Comparison of ENCODE assay signal across 21 cellular contexts in the genomic region with DNA sequence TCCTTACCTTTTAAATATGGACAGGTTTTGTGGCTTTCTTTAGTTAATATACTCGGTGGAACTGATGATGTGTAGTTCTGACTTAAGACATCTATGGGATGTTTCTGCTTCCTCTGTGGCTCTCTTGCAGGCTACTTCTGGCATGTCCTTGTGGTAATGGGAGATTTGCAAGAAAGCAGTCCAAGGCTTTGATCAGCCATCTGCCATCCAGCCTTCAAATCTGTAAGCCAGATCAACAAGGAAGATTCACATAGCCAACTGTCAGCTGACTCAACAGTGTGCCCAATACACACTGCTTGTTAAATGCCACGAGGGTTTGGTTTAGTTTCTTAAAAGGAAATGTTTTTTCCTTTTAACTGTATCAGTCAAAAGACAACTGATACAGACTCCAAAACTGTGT.
A peak's percentile ranks its signal among the peaks of the same experiment; 100 is the strongest.
DNase-seq lines count a peak whose midpoint lies in the region; ATAC-seq and TF ChIP-seq lines count a peak whose summit lies in the region.
"Had no signal": no experiment of that assay in that cellular context is flagged by ENCODE, and none has a peak within 500 bp of the region (broad histone marks: within the 10 kb centered on the region; RNA-seq: fewer than 3 reads in every experiment).

No MANE protein-coding gene starts in this region.

- POLR2A ChIA-PET in SK-N-SH (lab: Yijun Ruan, JAX): interaction anchor here (0.7 kb wide), 1 partner anchor 20 kb away, joined by 3 read pairs; no protein-coding TSS in a partner anchor
- POLR2A ChIA-PET in WTC11 (lab: Charles Lee): no interaction called here

- H3K9ac ChIP-seq in SK-N-SH: no peak overlapping the region
- H3K9ac ChIP-seq: BLaER1 treated with 17β-estradiol and CSF1 and Interleukin-3, amounts not matched to agents 10 nM and 100 nM had no signal

- WGBS in SK-N-SH (ENCODE audit: low lambda C conversion rate): 60% methylated on average over 2 of the region's 2 CpGs
- WGBS in mesodermal cell (ENCODE audit: insufficient coverage in 2 of 2), 2 experiments: no CpG with 5 or more reads among the region's 2 CpGs

- H3K27me3 Mint-ChIP-seq in WTC11 (ENCODE audit: low read depth): no peaks in the 10 kb centered on the region
- H3K27me3 Mint-ChIP-seq: CD4-positive, alpha-beta memory T cell had no signal

- no peak for TF ChIP-seq EP300 in SK-N-SH (IDR thresholded peaks at IDR 0.05; ENCODE audit: borderline replicate concordance in 1 of 2, low read depth in 1 of 2, low read length in 1 of 2)

- TF ChIP-seq CTCF in SK-N-SH (IDR thresholded peaks at IDR 0.05) (no peak), right atrium auricular region (IDR thresholded peaks at IDR 0.05) (no peak), WTC11 (IDR thresholded peaks at IDR 0.05) (no peak)

- no peak for TF ChIP-seq RAD21 in SK-N-SH (IDR thresholded peaks at IDR 0.05; ENCODE audit: low read length)

- peaks cover 3% of the 10 kb centered on the region for H3K9me3 Mint-ChIP-seq in WTC11

- H3K4me3 ChIP-seq in SK-N-SH (ENCODE audit: low read depth in 2 of 2, low read length in 1 of 2) (no peak overlapping the region), mesodermal cell (ENCODE audit: extremely low read depth, insufficient read depth, low read length, poor library complexity, severe bottlenecking) (no peak overlapping the region), right atrium auricular region (no peak overlapping the region), MG63 (no peak overlapping the region)
- H3K4me3 ChIP-seq: BLaER1 treated with 17β-estradiol and CSF1 and Interleukin-3, amounts not matched to agents 10 nM and 100 nM had no signal

- H2AFZ ChIP-seq in SK-N-SH (ENCODE audit: low read depth): 0 out of 2 replicates have a peak overlapping the region, but pooled peaks have one; percentile 32

- H3K36me3 ChIP-seq in SK-N-SH (replicated peaks in 1 of 2; ENCODE audit: control insufficient read depth in 1 of 2, insufficient read depth in 2 of 2, low read length in 1 of 2): no peaks in the 10 kb centered on the region
- H3K36me3 ChIP-seq in mesodermal cell (ENCODE audit: control insufficient read depth, insufficient read depth, low read length): no peaks in the 10 kb centered on the region
- H3K36me3 ChIP-seq in right atrium auricular region: no peaks in the 10 kb centered on the region
- no peaks in the 10 kb centered on the region for H3K36me3 ChIP-seq in MG63
- H3K36me3 ChIP-seq: BLaER1 treated with 17β-estradiol and CSF1 and Interleukin-3, amounts not matched to agents 10 nM and 100 nM had no signal

- CTCF ChIA-PET in SK-N-SH (lab: Yijun Ruan, JAX): no interaction called here
- CTCF ChIA-PET in WTC11 (lab: Charles Lee): no interaction called here

- H3K36me3 Mint-ChIP-seq in WTC11: no peaks in the 10 kb centered on the region
- H3K36me3 Mint-ChIP-seq: CD4-positive, alpha-beta memory T cell had no signal

- H4K20me1 ChIP-seq in SK-N-SH (ENCODE audit: insufficient read depth): no peaks in the 10 kb centered on the region
- H4K20me1 ChIP-seq: BLaER1 treated with 17β-estradiol and CSF1 and Interleukin-3, amounts not matched to agents 10 nM and 100 nM had no signal

- H3K27ac ChIP-seq in SK-N-SH (ENCODE audit: low read depth in 2 of 2, low read length in 1 of 2) (no peak overlapping the region), mesodermal cell (ENCODE audit: low read depth, low read length, severe bottlenecking) (peak overlapping the region; percentile 39), right atrium auricular region (no peak overlapping the region)
- H3K27ac ChIP-seq: 22Rv1; BLaER1 treated with 17β-estradiol and CSF1 and Interleukin-3, amounts not matched to agents 10 nM and 100 nM had no signal

- H3K27ac Mint-ChIP-seq in WTC11: no peak overlapping the region; the same call in 1 of the 2 replicates
- H3K27ac Mint-ChIP-seq: CD4-positive, alpha-beta memory T cell had no signal

- H3K4me1 ChIP-seq in SK-N-SH (ENCODE audit: control insufficient read depth in 1 of 2, insufficient read depth in 2 of 2, low read depth in 1 of 2, low read length in 1 of 2): peaks cover 0 to 8% of the 10 kb centered on the region in 2 experiments; a peak in 2 of 4 replicates
- H3K4me1 ChIP-seq in mesodermal cell (ENCODE audit: control insufficient read depth, insufficient read depth, low read length, poor library complexity, severe bottlenecking): no peaks in the 10 kb centered on the region
- no peaks in the 10 kb centered on the region for H3K4me1 ChIP-seq in right atrium auricular region

- peaks cover 3% of the 10 kb centered on the region for H3K4me1 Mint-ChIP-seq in WTC11
- H3K4me1 Mint-ChIP-seq: CD4-positive, alpha-beta memory T cell had no signal

- H3K79me2 ChIP-seq in SK-N-SH (ENCODE audit: insufficient read depth): no peaks in the 10 kb centered on the region

- H3F3A ChIP-seq in SK-N-SH (replicated peaks; ENCODE audit: insufficient read depth): peaks cover 7% of the 10 kb centered on the region

- H3K9me3 ChIP-seq in SK-N-SH (no peaks in the 10 kb centered on the region; the same call in 1 of the 2 replicates), mesodermal cell (ENCODE audit: control insufficient read depth, low read length) (no peaks in the 10 kb centered on the region), right atrium auricular region (no peaks in the 10 kb centered on the region), MG63 (peaks cover 3% of the 10 kb centered on the region; the same call in 1 of the 2 replicates)
- H3K9me3 ChIP-seq: BLaER1 treated with 17β-estradiol and CSF1 and Interleukin-3, amounts not matched to agents 10 nM and 100 nM had no signal

- ATAC-seq in SK-N-SH treated with all-trans-retinoic acid at 6 μM for 48 hours (no peak), WTC11 (no peak)

- no peak overlapping the region for H3K4me2 ChIP-seq in SK-N-SH
- H3K4me2 ChIP-seq: BLaER1 treated with 17β-estradiol and CSF1 and Interleukin-3, amounts not matched to agents 10 nM and 100 nM had no signal

- no peaks in the 10 kb centered on the region for H3K9me2 ChIP-seq in SK-N-SH

- DNase-seq in SK-N-SH (no peak), amniotic epithelial cell (ENCODE audit: low read depth) (peak; percentile 31), DMS 273 treated with DMSO at 0.1 percent for 48 hours (lab: John Stamatoyannopoulos, UW) (no peak), right atrium auricular region (ENCODE audit: low spot score) (no peak), WTC11 (ENCODE audit: low spot score) (no peak), MG63 (no peak)
- DNase-seq: Caco-2; CD4-positive, alpha-beta memory T cell; GDM1; Kasumi-1; MM.1S; NCI-H1048; NCI-H1436 treated with DMSO at 0.1 percent for 48 hours; NCI-H2029; NCI-H2227 treated with DMSO at 0.1 percent for 48 hours; NCI-H524 treated with DMSO at 0.1 percent for 48 hours; Right ventricle myocardium superior had no signal

- H3K27me3 ChIP-seq in SK-N-SH (ENCODE audit: insufficient read depth): no peaks in the 10 kb centered on the region
- H3K27me3 ChIP-seq in right atrium auricular region: no peaks in the 10 kb centered on the region
- H3K27me3 ChIP-seq in MG63: no peaks in the 10 kb centered on the region
- H3K27me3 ChIP-seq: BLaER1 treated with 17β-estradiol and CSF1 and Interleukin-3, amounts not matched to agents 10 nM and 100 nM had no signal

- H3K4me3 Mint-ChIP-seq in WTC11: no peak overlapping the region
- H3K4me3 Mint-ChIP-seq: CD4-positive, alpha-beta memory T cell had no signal

TF ChIP-seq in SK-N-SH, 30 proteins besides CTCF, POLR2A, EP300 and RAD21 (continues in another document):
- TF ChIP-seq ELF1 (IDR thresholded peaks at IDR 0.05) (no peak), TAF1 (IDR thresholded peaks at IDR 0.05; ENCODE audit: borderline replicate concordance, low read depth, low read length) (no peak), RCOR1 (IDR thresholded peaks at IDR 0.05; ENCODE audit: low read length) (no peak), TCF12 (IDR thresholded peaks at IDR 0.05) (no peak)
- TF ChIP-seq, protein P1, sequence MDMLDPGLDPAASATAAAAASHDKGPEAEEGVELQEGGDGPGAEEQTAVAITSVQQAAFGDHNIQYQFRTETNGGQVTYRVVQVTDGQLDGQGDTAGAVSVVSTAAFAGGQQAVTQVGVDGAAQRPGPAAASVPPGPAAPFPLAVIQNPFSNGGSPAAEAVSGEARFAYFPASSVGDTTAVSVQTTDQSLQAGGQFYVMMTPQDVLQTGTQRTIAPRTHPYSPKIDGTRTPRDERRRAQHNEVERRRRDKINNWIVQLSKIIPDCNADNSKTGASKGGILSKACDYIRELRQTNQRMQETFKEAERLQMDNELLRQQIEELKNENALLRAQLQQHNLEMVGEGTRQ (IDR thresholded peaks at IDR 0.05; ENCODE audit: borderline replicate concordance, low read depth, low read length): no peak

TF ChIP-seq in SK-N-SH treated with all-trans-retinoic acid at 6 μM for 48 hours, 23 proteins besides CTCF, POLR2A, EP300 and RAD21:
- TF ChIP-seq ZC3H10 (CRISPR knock-in tag; IDR thresholded peaks at IDR 0.05): no peak
- TF ChIP-seq ARNTL (CRISPR knock-in tag; IDR thresholded peaks at IDR 0.05; ENCODE audit: borderline replicate concordance, low read depth): no peak
- TF ChIP-seq SNAI2 (CRISPR knock-in tag; IDR thresholded peaks at IDR 0.05): no peak

TF ChIP-seq in WTC11, 78 proteins besides CTCF, POLR2A, EP300 and RAD21:
- TF ChIP-seq CREB1 (CRISPR knock-in tag; IDR thresholded peaks at IDR 0.05) (no peak), NR1H2 (CRISPR knock-in tag; IDR thresholded peaks at IDR 0.05) (no peak), MXD4 (CRISPR knock-in tag; IDR thresholded peaks at IDR 0.05; ENCODE audit: borderline replicate concordance) (no peak), ZNF396 (CRISPR knock-in tag; IDR thresholded peaks at IDR 0.05; ENCODE audit: borderline replicate concordance) (no peak), SOX15 (CRISPR knock-in tag; IDR thresholded peaks at IDR 0.05) (no peak)
- TF ChIP-seq, protein P2, sequence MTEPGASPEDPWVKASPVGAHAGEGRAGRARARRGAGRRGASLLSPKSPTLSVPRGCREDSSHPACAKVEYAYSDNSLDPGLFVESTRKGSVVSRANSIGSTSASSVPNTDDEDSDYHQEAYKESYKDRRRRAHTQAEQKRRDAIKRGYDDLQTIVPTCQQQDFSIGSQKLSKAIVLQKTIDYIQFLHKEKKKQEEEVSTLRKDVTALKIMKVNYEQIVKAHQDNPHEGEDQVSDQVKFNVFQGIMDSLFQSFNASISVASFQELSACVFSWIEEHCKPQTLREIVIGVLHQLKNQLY (CRISPR knock-in tag; IDR thresholded peaks at IDR 0.05): no peak
